2 cellular contexts compared by ENCODE assay signal in the genomic region with DNA sequence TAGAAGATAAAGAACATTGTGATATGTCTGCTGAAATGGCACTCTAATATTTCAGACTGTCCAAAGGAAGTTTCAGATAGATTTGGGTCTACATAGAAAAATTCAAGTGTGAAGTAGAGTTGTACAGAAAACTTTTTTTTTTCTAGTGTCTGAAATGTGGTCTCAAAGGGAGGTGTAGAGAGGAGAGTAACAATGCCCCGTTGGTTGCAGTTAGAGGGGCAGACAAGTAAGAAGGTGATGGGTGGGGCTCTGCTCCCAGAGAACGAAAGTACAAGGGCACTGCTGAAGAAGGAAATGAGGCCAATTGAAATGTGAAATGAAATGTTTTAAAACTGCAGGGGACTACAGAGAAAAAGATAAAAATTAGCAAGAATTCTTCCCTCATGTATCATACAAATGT.
TF ChIP-seq lines count a peak whose summit lies in the region.

No MANE protein-coding gene starts in this region.

TF ChIP-seq in GM23338, 12 proteins besides CTCF, POLR2A, EP300 and RAD21 (continues in another document):
- TF ChIP-seq EZH2phosphoT487 (IDR thresholded peaks at IDR 0.05; ENCODE audit: unreplicated experiment) (no peak), STAT1 (IDR thresholded peaks at IDR 0.05; ENCODE audit: unreplicated experiment) (no peak), POLR2AphosphoS5 (IDR thresholded peaks at IDR 0.05; ENCODE audit: low read depth) (no peak), ZNF114 (CRISPR knock-in tag; IDR thresholded peaks at IDR 0.05) (no peak), JUNB (IDR thresholded peaks at IDR 0.05; ENCODE audit: unreplicated experiment) (no peak), CREB1 (CRISPR knock-in tag; IDR thresholded peaks at IDR 0.05; ENCODE audit: low read depth) (no peak), ZNF331 (CRISPR knock-in tag; IDR thresholded peaks at IDR 0.05; ENCODE audit: low read depth) (no peak), EZH2 (IDR thresholded peaks at IDR 0.05; ENCODE audit: low read depth, unreplicated experiment) (no peak)
- TF ChIP-seq, protein P1, sequence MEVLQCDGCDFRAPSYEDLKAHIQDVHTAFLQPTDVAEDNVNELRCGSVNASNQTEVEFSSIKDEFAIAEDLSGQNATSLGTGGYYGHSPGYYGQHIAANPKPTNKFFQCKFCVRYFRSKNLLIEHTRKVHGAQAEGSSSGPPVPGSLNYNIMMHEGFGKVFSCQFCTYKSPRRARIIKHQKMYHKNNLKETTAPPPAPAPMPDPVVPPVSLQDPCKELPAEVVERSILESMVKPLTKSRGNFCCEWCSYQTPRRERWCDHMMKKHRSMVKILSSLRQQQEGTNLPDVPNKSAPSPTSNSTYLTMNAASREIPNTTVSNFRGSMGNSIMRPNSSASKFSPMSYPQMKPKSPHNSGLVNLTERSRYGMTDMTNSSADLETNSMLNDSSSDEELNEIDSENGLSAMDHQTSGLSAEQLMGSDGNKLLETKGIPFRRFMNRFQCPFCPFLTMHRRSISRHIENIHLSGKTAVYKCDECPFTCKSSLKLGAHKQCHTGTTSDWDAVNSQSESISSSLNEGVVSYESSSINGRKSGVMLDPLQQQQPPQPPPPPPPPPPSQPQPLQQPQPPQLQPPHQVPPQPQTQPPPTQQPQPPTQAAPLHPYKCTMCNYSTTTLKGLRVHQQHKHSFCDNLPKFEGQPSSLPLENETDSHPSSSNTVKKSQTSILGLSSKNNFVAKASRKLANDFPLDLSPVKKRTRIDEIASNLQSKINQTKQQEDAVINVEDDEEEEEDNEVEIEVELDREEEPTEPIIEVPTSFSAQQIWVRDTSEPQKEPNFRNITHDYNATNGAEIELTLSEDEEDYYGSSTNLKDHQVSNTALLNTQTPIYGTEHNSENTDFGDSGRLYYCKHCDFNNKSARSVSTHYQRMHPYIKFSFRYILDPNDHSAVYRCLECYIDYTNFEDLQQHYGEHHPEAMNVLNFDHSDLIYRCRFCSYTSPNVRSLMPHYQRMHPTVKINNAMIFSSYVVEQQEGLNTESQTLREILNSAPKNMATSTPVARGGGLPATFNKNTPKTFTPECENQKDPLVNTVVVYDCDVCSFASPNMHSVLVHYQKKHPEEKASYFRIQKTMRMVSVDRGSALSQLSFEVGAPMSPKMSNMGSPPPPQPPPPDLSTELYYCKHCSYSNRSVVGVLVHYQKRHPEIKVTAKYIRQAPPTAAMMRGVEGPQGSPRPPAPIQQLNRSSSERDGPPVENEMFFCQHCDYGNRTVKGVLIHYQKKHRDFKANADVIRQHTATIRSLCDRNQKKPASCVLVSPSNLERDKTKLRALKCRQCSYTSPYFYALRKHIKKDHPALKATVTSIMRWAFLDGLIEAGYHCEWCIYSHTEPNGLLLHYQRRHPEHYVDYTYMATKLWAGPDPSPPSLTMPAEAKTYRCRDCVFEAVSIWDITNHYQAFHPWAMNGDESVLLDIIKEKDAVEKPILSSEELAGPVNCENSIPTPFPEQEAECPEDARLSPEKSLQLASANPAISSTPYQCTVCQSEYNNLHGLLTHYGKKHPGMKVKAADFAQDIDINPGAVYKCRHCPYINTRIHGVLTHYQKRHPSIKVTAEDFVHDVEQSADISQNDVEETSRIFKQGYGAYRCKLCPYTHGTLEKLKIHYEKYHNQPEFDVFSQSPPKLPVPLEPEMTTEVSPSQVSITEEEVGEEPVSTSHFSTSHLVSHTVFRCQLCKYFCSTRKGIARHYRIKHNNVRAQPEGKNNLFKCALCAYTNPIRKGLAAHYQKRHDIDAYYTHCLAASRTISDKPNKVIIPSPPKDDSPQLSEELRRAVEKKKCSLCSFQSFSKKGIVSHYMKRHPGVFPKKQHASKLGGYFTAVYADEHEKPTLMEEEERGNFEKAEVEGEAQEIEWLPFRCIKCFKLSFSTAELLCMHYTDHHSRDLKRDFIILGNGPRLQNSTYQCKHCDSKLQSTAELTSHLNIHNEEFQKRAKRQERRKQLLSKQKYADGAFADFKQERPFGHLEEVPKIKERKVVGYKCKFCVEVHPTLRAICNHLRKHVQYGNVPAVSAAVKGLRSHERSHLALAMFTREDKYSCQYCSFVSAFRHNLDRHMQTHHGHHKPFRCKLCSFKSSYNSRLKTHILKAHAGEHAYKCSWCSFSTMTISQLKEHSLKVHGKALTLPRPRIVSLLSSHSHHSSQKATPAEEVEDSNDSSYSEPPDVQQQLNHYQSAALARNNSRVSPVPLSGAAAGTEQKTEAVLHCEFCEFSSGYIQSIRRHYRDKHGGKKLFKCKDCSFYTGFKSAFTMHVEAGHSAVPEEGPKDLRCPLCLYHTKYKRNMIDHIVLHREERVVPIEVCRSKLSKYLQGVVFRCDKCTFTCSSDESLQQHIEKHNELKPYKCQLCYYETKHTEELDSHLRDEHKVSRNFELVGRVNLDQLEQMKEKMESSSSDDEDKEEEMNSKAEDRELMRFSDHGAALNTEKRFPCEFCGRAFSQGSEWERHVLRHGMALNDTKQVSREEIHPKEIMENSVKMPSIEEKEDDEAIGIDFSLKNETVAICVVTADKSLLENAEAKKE (CRISPR knock-in tag; IDR thresholded peaks at IDR 0.05), result no peak
- TF ChIP-seq, protein P2, sequence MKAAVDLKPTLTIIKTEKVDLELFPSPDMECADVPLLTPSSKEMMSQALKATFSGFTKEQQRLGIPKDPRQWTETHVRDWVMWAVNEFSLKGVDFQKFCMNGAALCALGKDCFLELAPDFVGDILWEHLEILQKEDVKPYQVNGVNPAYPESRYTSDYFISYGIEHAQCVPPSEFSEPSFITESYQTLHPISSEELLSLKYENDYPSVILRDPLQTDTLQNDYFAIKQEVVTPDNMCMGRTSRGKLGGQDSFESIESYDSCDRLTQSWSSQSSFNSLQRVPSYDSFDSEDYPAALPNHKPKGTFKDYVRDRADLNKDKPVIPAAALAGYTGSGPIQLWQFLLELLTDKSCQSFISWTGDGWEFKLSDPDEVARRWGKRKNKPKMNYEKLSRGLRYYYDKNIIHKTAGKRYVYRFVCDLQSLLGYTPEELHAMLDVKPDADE (IDR thresholded peaks at IDR 0.05), result no peak

TF ChIP-seq in H1, 55 proteins besides CTCF, POLR2A, EP300 and RAD21:
- no peak for TF ChIP-seq CTBP2 (IDR thresholded peaks at IDR 0.05; ENCODE audit: borderline replicate concordance, insufficient read depth, insufficient read length, low read length)
